ENCODE assay signal across 9 cellular contexts in the genomic region with DNA sequence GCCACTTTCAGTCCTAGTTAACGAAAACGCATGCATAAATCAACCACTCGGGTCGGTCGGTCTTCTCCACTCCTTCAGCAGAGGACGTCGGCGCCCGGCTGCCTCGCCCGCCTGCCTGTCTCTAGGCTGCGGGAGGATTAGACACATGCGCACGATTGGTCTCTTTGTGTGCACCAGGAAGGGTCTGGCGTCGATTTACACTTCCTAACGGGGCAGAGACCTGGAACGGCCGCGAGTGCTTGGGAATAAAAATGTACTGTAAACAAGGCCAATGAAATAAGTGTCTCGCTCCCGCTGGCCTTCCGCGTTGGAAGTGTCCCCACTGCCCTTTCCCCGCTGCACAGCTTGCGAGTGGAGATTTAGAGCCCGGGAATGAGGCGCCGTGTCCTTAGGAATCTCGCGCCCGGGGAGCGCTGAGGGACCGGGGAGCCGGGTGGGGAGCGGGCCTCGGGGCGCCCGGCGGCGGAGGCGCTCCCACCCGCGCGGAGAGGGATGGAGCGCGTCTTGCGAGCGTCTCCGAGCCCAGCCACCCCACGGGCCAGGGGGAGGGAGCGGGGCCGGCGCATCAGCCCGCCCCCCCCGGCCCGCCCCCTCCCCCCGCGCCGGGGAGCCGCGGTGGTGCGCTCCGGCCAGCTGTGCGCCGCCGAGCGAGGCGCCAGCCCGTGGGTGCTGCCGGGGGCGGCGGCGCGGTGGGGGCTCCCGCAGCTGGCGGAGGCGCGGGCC. TPM values are rescaled to one million over a fixed set of nuclear protein-coding genes. Genes with fewer than 3 reads are reported as not detected.
DNase-seq lines count a peak whose midpoint lies in the region; ATAC-seq lines count a peak whose summit lies in the region.
"Had no signal": no experiment of that assay in that cellular context is flagged by ENCODE, and none has a peak within 500 bp of the region (broad histone marks: within the 10 kb centered on the region; RNA-seq: fewer than 3 reads in every experiment).

A gene (plus strand): TSS at position 636 of the 723 bp plus-strand sequence.

- H3K4me3 ChIP-seq in neuronal stem cell (ENCODE audit: low read length in 2 of 2): peak within 1 kb of the TSS; percentile 54 to 79

- no peaks in the 10 kb centered on the region for H3K79me1 ChIP-seq in neuronal stem cell (ENCODE audit: low read depth, low read length)

- peak within 1 kb of the TSS; percentile 97 for H2BK15ac ChIP-seq in neuronal stem cell (ENCODE audit: low read length)

- peaks cover 14% of the 10 kb centered on the region for H3K4me1 Mint-ChIP-seq in activated naive CD8-positive, alpha-beta T cell (ENCODE audit: low read depth)

- H3K9ac ChIP-seq in neuronal stem cell (ENCODE audit: low read depth, low read length, poor library complexity): peak within 1 kb of the TSS; percentile 90

- no peak within 1 kb of the TSS for H4K8ac ChIP-seq in neuronal stem cell (ENCODE audit: low read depth, low read length)

- WGBS in neuronal stem cell (ENCODE audit: extremely low coverage in 2 of 2, insufficient read length in 2 of 2, insufficient replicate concordance in 1 of 2), 2 donors: no CpG with 5 or more reads among the region's 79 CpGs

- peaks cover 37% of the 10 kb centered on the region for H3K27me3 Mint-ChIP-seq in activated naive CD8-positive, alpha-beta T cell

- no peaks in the 10 kb centered on the region for H3K36me3 ChIP-seq in neuronal stem cell (replicated peaks in 1 of 2; ENCODE audit: control insufficient read depth in 2 of 2, insufficient read depth in 2 of 2, low read length in 2 of 2)

- H3K36me3 Mint-ChIP-seq in activated naive CD8-positive, alpha-beta T cell: no peaks in the 10 kb centered on the region
- H3K36me3 Mint-ChIP-seq: IgD-negative memory B cell had no signal

- H3K23ac ChIP-seq in neuronal stem cell (ENCODE audit: low read depth, low read length, poor library complexity): peak within 1 kb of the TSS; percentile 89

- peak within 1 kb of the TSS; percentile 98 for H2AFZ ChIP-seq in neuronal stem cell (ENCODE audit: low read length)

- H2BK12ac ChIP-seq in neuronal stem cell (ENCODE audit: low read length): no peak within 1 kb of the TSS

- no peaks in the 10 kb centered on the region for H3K9me3 Mint-ChIP-seq in activated naive CD8-positive, alpha-beta T cell (ENCODE audit: low read depth)

- H3K27me3 ChIP-seq in neuronal stem cell (ENCODE audit: control insufficient read depth in 3 of 3, insufficient read depth in 3 of 3, low read depth in 1 of 3, low read length in 3 of 3): peaks cover 0 to 27% (median 12%) of the 10 kb centered on the region in 3 experiments

- H2AK5ac ChIP-seq in neuronal stem cell (ENCODE audit: low read depth, low read length): no peak within 1 kb of the TSS

- H3K9me3 ChIP-seq in neuronal stem cell (replicated peaks in 1 of 2; ENCODE audit: control insufficient read depth in 2 of 2, insufficient read depth in 1 of 2, low read depth in 1 of 2, low read length in 2 of 2): peaks cover 2 to 5% of the 10 kb centered on the region in 2 donors

- H3K27ac Mint-ChIP-seq in activated naive CD8-positive, alpha-beta T cell: no peak within 1 kb of the TSS
- H3K27ac Mint-ChIP-seq: IgD-negative memory B cell had no signal

- peak within 1 kb of the TSS; percentile 3 for H2BK5ac ChIP-seq in neuronal stem cell (ENCODE audit: low read length)

- H3K4me1 ChIP-seq in neuronal stem cell (ENCODE audit: control insufficient read depth in 2 of 2, insufficient read depth in 1 of 2, low read depth in 1 of 2, low read length in 2 of 2): peaks cover 0 to 11% of the 10 kb centered on the region in 2 donors

- H4K91ac ChIP-seq in neuronal stem cell (ENCODE audit: low read depth, low read length, poor library complexity): peak within 1 kb of the TSS; percentile 95

- no peak for ATAC-seq in GM19324 (IDR thresholded peaks at IDR 0.05; ENCODE audit: low FRiP score, unreplicated experiment)
- no peak for ATAC-seq in HG02885 (IDR thresholded peaks at IDR 0.05; ENCODE audit: poor library complexity, unreplicated experiment)
- ATAC-seq in GM18861 (IDR thresholded peaks at IDR 0.05; ENCODE audit: unreplicated experiment): no peak

- peak within 1 kb of the TSS; percentile 94 for H3K4me2 ChIP-seq in neuronal stem cell (ENCODE audit: insufficient read depth, low read length, poor library complexity, severe bottlenecking)

- H3K27ac ChIP-seq in neuronal stem cell (replicated peaks; ENCODE audit: low read length): peak within 1 kb of the TSS; percentile 56

- DNase-seq in ELR (ENCODE audit: low read depth) (peak; percentile 2), NCI-H187 (lab: John Stamatoyannopoulos, UW) (peak; percentile 63 to 75), globus pallidus (ENCODE audit: low spot score) (peak; percentile 29), neuronal stem cell (ENCODE audit: low spot score) (peak; percentile 78)

- peak within 1 kb of the TSS; percentile 6 for H3K14ac ChIP-seq in neuronal stem cell (ENCODE audit: low read length)

- peak within 1 kb of the TSS; percentile 76 for H2BK120ac ChIP-seq in neuronal stem cell (ENCODE audit: low read depth, low read length)

- peak within 1 kb of the TSS; percentile 58 for H3K4me3 Mint-ChIP-seq in activated naive CD8-positive, alpha-beta T cell

- H3K18ac ChIP-seq in neuronal stem cell (ENCODE audit: low read length): peak within 1 kb of the TSS; percentile 97

- peak within 1 kb of the TSS; percentile 53 for H3K4ac ChIP-seq in neuronal stem cell (ENCODE audit: low read length)

RNA-seq across cellular contexts. Expression of the gene that starts here (rescaled TPM):
- 0.91 TPM for polyA plus RNA-seq in neuronal stem cell (2013, experiment 1 of 2)
- 1.2 TPM for polyA plus RNA-seq in neuronal stem cell (2013, experiment 2 of 2)
- polyA plus RNA-seq: IgD-negative memory B cell had no signal

Comparison
In these comparisons a context has a peak if more than half of its experiments do, and no peak if none do; other contexts are left out.
1. DNase-seq: peak in every context shown above with its lines; median percentile 78 in neuronal stem cell; 69 in NCI-H187; 29 in globus pallidus; 2 in ELR.